Comparison of ENCODE assay signal across 18 cellular contexts in the genomic region with DNA sequence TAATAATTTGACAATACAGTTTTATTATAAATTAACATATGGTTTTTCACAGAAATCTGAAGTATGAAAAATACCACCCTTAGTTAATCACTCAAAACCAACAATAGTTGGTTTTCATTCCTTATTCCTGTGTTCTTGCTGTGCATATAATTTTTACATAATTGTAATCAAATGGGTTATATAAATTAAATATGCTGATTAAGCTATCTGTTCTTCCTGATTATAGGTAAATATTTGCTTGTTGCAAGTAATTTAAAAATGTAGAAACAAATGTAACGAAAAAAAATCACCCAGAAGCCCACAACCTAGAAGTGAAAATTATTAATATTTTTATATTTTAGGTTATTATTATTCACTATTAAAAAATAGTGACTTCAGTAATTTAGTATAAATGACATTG.
DNase-seq lines count a peak whose midpoint lies in the region; ATAC-seq, FAIRE-seq and TF ChIP-seq lines count a peak whose summit lies in the region.
"Had no signal": no experiment of that assay in that cellular context is flagged by ENCODE, and none has a peak within 500 bp of the region (broad histone marks: within the 10 kb centered on the region; RNA-seq: fewer than 3 reads in every experiment).

No MANE protein-coding gene starts in this region.

- H4K91ac ChIP-seq in IMR-90 (ENCODE audit: insufficient read depth, low read depth, low read length), result no peak overlapping the region

- no peak overlapping the region for H2AK5ac ChIP-seq in IMR-90 (ENCODE audit: low read depth, low read length)

- H3K79me1 ChIP-seq in IMR-90 (ENCODE audit: low read depth in 1 of 2, low read length in 2 of 2), result no peaks in the 10 kb centered on the region; a peak in 1 of 4 replicates

- no peak overlapping the region for H2BK5ac ChIP-seq in IMR-90 (ENCODE audit: low read depth, low read length, poor library complexity, severe bottlenecking)

- H2BK120ac ChIP-seq in IMR-90 (ENCODE audit: low read depth, low read length), result no peak overlapping the region

- H3K23ac ChIP-seq in IMR-90 (ENCODE audit: low read depth, low read length), result no peak overlapping the region

- H3K4ac ChIP-seq in IMR-90 (ENCODE audit: low read depth, low read length), result no peak overlapping the region

- in situ Hi-C loops in IMR-90 (cut with MboI; ENCODE audit: low sequenced_read_pairs), result no loop called here

- H4K8ac ChIP-seq in IMR-90 (ENCODE audit: low read depth in 2 of 2, low read length in 2 of 2), result no peak overlapping the region

- H2AK9ac ChIP-seq in IMR-90 (replicated peaks; ENCODE audit: low read depth, low read length, poor library complexity), result no peak overlapping the region

- H3K9ac ChIP-seq in IMR-90 (ENCODE audit: low read depth, low read length), result no peak overlapping the region
- H3K9ac ChIP-seq: BLaER1 had no signal

- H3K36me3 ChIP-seq in IMR-90 (ENCODE audit: control insufficient read depth, insufficient read depth, low read length), result no peaks in the 10 kb centered on the region
- H3K36me3 ChIP-seq: BLaER1, HAP-1 had no signal

- TF ChIP-seq POLR2A in IMR-90 (IDR thresholded peaks at IDR 0.05; ENCODE audit: low read depth, low read length), result no peak

- no peak overlapping the region for H2BK15ac ChIP-seq in IMR-90 (ENCODE audit: low read depth, low read length)

- H2BK20ac ChIP-seq in IMR-90 (ENCODE audit: low read depth, low read length), result no peak overlapping the region

- no peak overlapping the region for H2AFZ ChIP-seq in IMR-90 (replicated peaks; ENCODE audit: low read length, poor library complexity)

- no peak for TF ChIP-seq RAD21 in IMR-90 (IDR thresholded peaks at IDR 0.05; ENCODE audit: low read length)

- no peaks in the 10 kb centered on the region for H3K4me1 ChIP-seq in IMR-90 (ENCODE audit: control insufficient read depth, insufficient read depth, low read length)
- H3K4me1 ChIP-seq: Caco-2 had no signal

- no peak for DNase-seq in IMR-90
- DNase-seq: 8988T; Caco-2; CD4-positive, CD25-positive, alpha-beta regulatory T cell; CD8-positive, alpha-beta T cell; DMS153; DND-41; GOT3; HFFc6 had no signal

- no peaks in the 10 kb centered on the region for H3K9me1 ChIP-seq in IMR-90 (ENCODE audit: insufficient read depth, low read length)

- H3K27me3 ChIP-seq in IMR-90 (ENCODE audit: control insufficient read depth, insufficient read depth, low read length), result no peaks in the 10 kb centered on the region
- H3K27me3 ChIP-seq: BLaER1 had no signal

- peak; percentile 66 for FAIRE-seq in A204.1 (lab: Jason Lieb, UNC)
- FAIRE-seq in endometrium (lab: Jason Lieb, UNC), result peak; percentile 23
- FAIRE-seq: G401.6 had no signal

- dilution Hi-C loops in IMR-90 (cut with HindIII; ENCODE audit: low sequenced_read_pairs, unreplicated experiment), result no loop called here

- no peak overlapping the region for H3K56ac ChIP-seq in IMR-90 (ENCODE audit: extremely low read depth, insufficient read depth, low read length)

- ATAC-seq in IMR-90 (ENCODE audit: low read depth) (no peak), GM18873 (IDR thresholded peaks at IDR 0.05; ENCODE audit: low FRiP score, unreplicated experiment) (no peak), HG03159 (IDR thresholded peaks at IDR 0.05; ENCODE audit: unreplicated experiment) (no peak), GM19351 (IDR thresholded peaks at IDR 0.05; ENCODE audit: unreplicated experiment) (no peak)
- ATAC-seq: CD8-positive, alpha-beta T cell had no signal

- H3K4me2 ChIP-seq in IMR-90 (ENCODE audit: low read depth, low read length), result no peak overlapping the region
- H3K4me2 ChIP-seq: BLaER1 had no signal

- intact Hi-C loops in IMR-90 (cut with micrococcal nuclease), result no loop called here

- WGBS in IMR-90 (ENCODE audit: extremely low coverage in 2 of 2, insufficient read length in 1 of 2), 2 experiments, result no CpG with 5 or more reads among the region's 1 CpG

- no peak for TF ChIP-seq CTCF in IMR-90 (conservative IDR thresholded peaks at IDR 0.05; ENCODE audit: low read depth, low read length)

- H4K20me1 ChIP-seq in IMR-90 (ENCODE audit: insufficient read depth, low read length), result no peaks in the 10 kb centered on the region
- H4K20me1 ChIP-seq: BLaER1 had no signal

- POLR2A ChIA-PET in IMR-90 (lab: Charles Lee; ENCODE audit: unreplicated experiment), result no interaction called here

- H3K14ac ChIP-seq in IMR-90 (replicated peaks; ENCODE audit: low read depth, low read length), result no peak overlapping the region

- no peaks in the 10 kb centered on the region for H3K9me3 ChIP-seq in IMR-90 (ENCODE audit: control insufficient read depth, insufficient read depth, low read length)
- H3K9me3 ChIP-seq: BLaER1, Caco-2, HAP-1 had no signal

- H3K27ac ChIP-seq in IMR-90 (ENCODE audit: insufficient read depth, low read length), result no peak overlapping the region
- H3K27ac ChIP-seq: BLaER1, C4-2B had no signal

- no peak overlapping the region for H3K18ac ChIP-seq in IMR-90 (ENCODE audit: low read depth, low read length)

- H4K5ac ChIP-seq in IMR-90 (ENCODE audit: low read depth, low read length), result no peak overlapping the region

- no TSS peak for BruUV-seq in IMR-90 (replicated peaks; lab: Mats Ljungman, UMichigan)

- H3K4me3 ChIP-seq in IMR-90 (ENCODE audit: insufficient read depth, low read depth, low read length), result no peak overlapping the region
- H3K4me3 ChIP-seq: BLaER1, HAP-1 had no signal

- CTCF ChIA-PET in IMR-90 (lab: Yijun Ruan, JAX), result no interaction called here

TF ChIP-seq in IMR-90, 13 proteins besides CTCF, POLR2A, EP300 and RAD21:
- TF ChIP-seq NFE2L2 (IDR thresholded peaks at IDR 0.05; ENCODE audit: low read depth, low read length) (no peak), MAFK (IDR thresholded peaks at IDR 0.05; ENCODE audit: low read depth, low read length) (peak; percentile 63)
